28 cellular contexts compared by ENCODE assay signal in the genomic region with DNA sequence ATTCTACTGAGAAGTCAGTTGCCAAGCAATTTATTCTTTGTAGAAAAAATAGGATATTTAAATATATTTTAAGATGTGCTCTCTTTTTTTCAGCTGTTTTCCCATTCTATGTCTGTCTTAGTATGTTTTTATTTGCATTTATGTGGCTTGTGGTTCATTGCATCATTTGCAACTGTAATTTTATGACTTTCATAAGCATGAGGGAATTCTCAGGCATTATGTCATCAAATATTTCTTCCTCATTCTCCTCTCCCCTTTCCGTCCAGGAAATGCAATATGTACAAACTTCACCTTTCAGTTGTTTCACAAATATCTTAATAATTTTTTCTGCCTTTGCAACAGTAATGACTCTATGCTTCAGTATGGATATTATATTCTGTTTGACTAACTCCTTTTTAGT.
A peak's percentile ranks its signal among the peaks of the same experiment; 100 is the strongest.
DNase-seq lines count a peak whose midpoint lies in the region; TF ChIP-seq lines count a peak whose summit lies in the region.
"Had no signal": no experiment of that assay in that cellular context is flagged by ENCODE, and none has a peak within 500 bp of the region (broad histone marks: within the 10 kb centered on the region; RNA-seq: fewer than 3 reads in every experiment).

No MANE protein-coding gene starts in this region.

- H3K4me1 Mint-ChIP-seq in immature natural killer cell (no peaks in the 10 kb centered on the region), mesothelial cell of epicardium (no peaks in the 10 kb centered on the region)
- H3K4me1 Mint-ChIP-seq: stimulated activated effector memory CD8-positive, alpha-beta T cell treated with anti-CD3 and anti-CD28 coated beads, Interleukin-12 subunit alpha, Interleukin-12 subunit beta, amount 100 ng/mL, for 72 hours; WTC11 had no signal

- H3K27ac ChIP-seq in HL-60 (replicated peaks) (peak overlapping the region; percentile 69), mammary epithelial cell (ENCODE audit: insufficient read depth, low read depth, low read length) (no peak overlapping the region), uterus (no peak overlapping the region)
- H3K27ac ChIP-seq: gastroesophageal sphincter, prostate gland, SJSA1, skin epidermis, suprapubic skin had no signal

- H3K4me1 ChIP-seq in mammary epithelial cell (ENCODE audit: insufficient read depth, low read length) (no peaks in the 10 kb centered on the region), skeletal muscle satellite cell (ENCODE audit: control insufficient read depth, insufficient read depth, low read length) (peaks cover 11% of the 10 kb centered on the region), uterus (no peaks in the 10 kb centered on the region)
- H3K4me1 ChIP-seq: gastroesophageal sphincter, HAP-1, prostate gland, SJSA1, suprapubic skin had no signal

- no TSS peak for BruUV-seq in mammary epithelial cell (replicated peaks; lab: Mats Ljungman, UMichigan)

- DNase-seq in HL-60 (ENCODE audit: low read depth in 1 of 2, low spot score in 1 of 2) (peak; percentile 28 to 54), OCI-M1 (lab: John Stamatoyannopoulos, UW) (peak; percentile 58), mammary epithelial cell (peak; percentile 52), uterus (no peak), immature natural killer cell (no peak), mesothelial cell of epicardium (ENCODE audit: low spot score in 2 of 2, unreplicated experiment in 2 of 2) (no peak)
- DNase-seq: activated CD4-positive, alpha-beta T cell treated with anti-CD3 and anti-CD28 coated beads, Interleukin-2, amount 50 U/mL, for 48 hours; activated CD8-positive, alpha-beta memory T cell treated with anti-CD3 and anti-CD28 coated beads, Interleukin-2, amount 50 U/mL, for 48 hours; caudate nucleus; CD4-positive, alpha-beta T cell; NCI-H1092; NCI-H1930; NCI-H226; NCI-H82; stimulated activated CD4-positive, alpha-beta T cell treated with anti-CD3 and anti-CD28 coated beads, Interleukin-2, amount 100 ng/mL, for 24 hours had no signal

- H3K4me2 ChIP-seq in mammary epithelial cell (ENCODE audit: insufficient read depth, low read depth, low read length) (no peak overlapping the region), skeletal muscle satellite cell (ENCODE audit: low read length) (peak overlapping the region; percentile 8)

- H3K4me3 Mint-ChIP-seq in immature natural killer cell (no peak overlapping the region), mesothelial cell of epicardium (no peak overlapping the region)
- H3K4me3 Mint-ChIP-seq: CD4-positive, alpha-beta T cell; stimulated activated effector memory CD8-positive, alpha-beta T cell treated with anti-CD3 and anti-CD28 coated beads, Interleukin-12 subunit alpha, Interleukin-12 subunit beta, amount 100 ng/mL, for 72 hours; T-helper 2 cell treated with Interferon-gamma antibody and Interleukin-4, amounts not matched to agents 5 μg/mL and 100 μg/mL, for 36 hours; WTC11 had no signal

- 50% methylated on average over 1 of the region's 1 CpG for WGBS in mammary epithelial cell (ENCODE audit: low coverage, missing lambda C conversion rate)

- no peak for TF ChIP-seq CTCF in HL-60 (IDR thresholded peaks at IDR 0.05; ENCODE audit: insufficient read depth, low read length)
- TF ChIP-seq CTCF in mammary epithelial cell (conservative IDR thresholded peaks at IDR 0.05 in 1 of 2, IDR thresholded peaks at IDR 0.05 in 1 of 2; ENCODE audit: extremely low read depth in 1 of 2, insufficient read depth in 1 of 2, low read depth in 1 of 2, low read length in 2 of 2) = no peak
- no peak for TF ChIP-seq CTCF in uterus (IDR thresholded peaks at IDR 0.05)
- TF ChIP-seq CTCF in mesothelial cell of epicardium (IDR thresholded peaks at IDR 0.05; ENCODE audit: unreplicated experiment) = no peak

- H3K27ac Mint-ChIP-seq in immature natural killer cell (no peak overlapping the region), mesothelial cell of epicardium (no peak overlapping the region)
- H3K27ac Mint-ChIP-seq: activated T-helper 2 cell treated with anti-CD3 and anti-CD28 coated beads, Interferon-gamma antibody, Interleukin-2, Interleukin-4, amounts not matched to agents 10 μg/mL and 5 μg/mL and 100 μg/mL, durations not matched to agents 14 hours and 24 hours and 36 hours; CD4-positive, alpha-beta T cell; stimulated activated effector memory CD8-positive, alpha-beta T cell treated with anti-CD3 and anti-CD28 coated beads, Interleukin-12 subunit alpha, Interleukin-12 subunit beta, amount 100 ng/mL, for 72 hours; T-helper 2 cell treated with Interferon-gamma antibody and Interleukin-4, amounts not matched to agents 5 μg/mL and 100 μg/mL, for 36 hours; WTC11 had no signal

- H4K20me1 ChIP-seq in mammary epithelial cell (ENCODE audit: insufficient read depth, low read length) = no peaks in the 10 kb centered on the region

- H3K36me3 Mint-ChIP-seq in immature natural killer cell (no peaks in the 10 kb centered on the region), mesothelial cell of epicardium (no peaks in the 10 kb centered on the region)
- H3K36me3 Mint-ChIP-seq: stimulated activated effector memory CD8-positive, alpha-beta T cell treated with anti-CD3 and anti-CD28 coated beads, Interleukin-12 subunit alpha, Interleukin-12 subunit beta, amount 100 ng/mL, for 72 hours; WTC11 had no signal

- H3K9me3 ChIP-seq in mammary epithelial cell (replicated peaks; ENCODE audit: insufficient read depth, low read length) (no peaks in the 10 kb centered on the region), skeletal muscle satellite cell (replicated peaks; ENCODE audit: low read length) (no peaks in the 10 kb centered on the region), uterus (no peaks in the 10 kb centered on the region)
- H3K9me3 ChIP-seq: gastroesophageal sphincter, HAP-1, prostate gland, suprapubic skin had no signal

- CTCF ChIA-PET in mammary epithelial cell (lab: Charles Lee; ENCODE audit: low non-redundant PET) = no interaction called here

- H3K9ac ChIP-seq in mammary epithelial cell (ENCODE audit: insufficient read depth, low read length) = no peak overlapping the region
- no peak overlapping the region for H3K9ac ChIP-seq in skeletal muscle satellite cell (ENCODE audit: low read depth, low read length)

- no peak overlapping the region for H2AFZ ChIP-seq in mammary epithelial cell (ENCODE audit: low read depth, low read length)

- no peak overlapping the region for H3K4me3 ChIP-seq in HL-60 (replicated peaks; ENCODE audit: insufficient read depth, low read length)
- H3K4me3 ChIP-seq in mammary epithelial cell (replicated peaks in 1 of 3; ENCODE audit: insufficient read depth in 1 of 3, low read depth in 2 of 3, low read length in 3 of 3) = no peak overlapping the region
- no peak overlapping the region for H3K4me3 ChIP-seq in skeletal muscle satellite cell (ENCODE audit: low read length)
- H3K4me3 ChIP-seq in uterus = no peak overlapping the region
- H3K4me3 ChIP-seq: gastroesophageal sphincter, HAP-1, K562, lung, prostate gland, SJSA1, skin epidermis, suprapubic skin had no signal

- intact Hi-C loops in mammary epithelial cell (cut with micrococcal nuclease) = no loop called here
- intact Hi-C loops in uterus (cut with DNase I; ENCODE audit: low total_unique reads) = no loop called here

- no peaks in the 10 kb centered on the region for H3K79me2 ChIP-seq in mammary epithelial cell (ENCODE audit: insufficient read depth, low read length)

- H3K27me3 ChIP-seq in HL-60 (ENCODE audit: insufficient read depth, poor library complexity, severe bottlenecking) (no peaks in the 10 kb centered on the region), mammary epithelial cell (ENCODE audit: insufficient read depth, low read length) (no peaks in the 10 kb centered on the region), skeletal muscle satellite cell (ENCODE audit: control insufficient read depth, insufficient read depth, low read length) (no peaks in the 10 kb centered on the region), uterus (no peaks in the 10 kb centered on the region)
- H3K27me3 ChIP-seq: gastroesophageal sphincter, SJSA1, suprapubic skin had no signal

- H3K9me3 Mint-ChIP-seq in immature natural killer cell (peaks cover 0 to 47% (median 19%) of the 10 kb centered on the region in 6 donors), mesothelial cell of epicardium (no peaks in the 10 kb centered on the region)

- dilution Hi-C loops in mammary epithelial cell (cut with HindIII; ENCODE audit: low sequenced_read_pairs) = no loop called here

- no peak for TF ChIP-seq POLR2A in uterus (IDR thresholded peaks at IDR 0.05)

- no peaks in the 10 kb centered on the region for H3K36me3 ChIP-seq in mammary epithelial cell (ENCODE audit: insufficient read depth, low read length)
- H3K36me3 ChIP-seq in skeletal muscle satellite cell (ENCODE audit: insufficient read depth, low read length) = no peaks in the 10 kb centered on the region
- no peaks in the 10 kb centered on the region for H3K36me3 ChIP-seq in uterus
- H3K36me3 ChIP-seq: gastroesophageal sphincter, HAP-1, prostate gland, SJSA1, suprapubic skin had no signal

- H3K27me3 Mint-ChIP-seq in immature natural killer cell (ENCODE audit: low read depth in 3 of 3) = no peaks in the 10 kb centered on the region
- no peaks in the 10 kb centered on the region for H3K27me3 Mint-ChIP-seq in mesothelial cell of epicardium (ENCODE audit: low read depth)
- H3K27me3 Mint-ChIP-seq: CD4-positive, alpha-beta T cell had no signal

- in situ Hi-C loops in mammary epithelial cell (cut with MboI; ENCODE audit: low sequenced_read_pairs in 2 of 2) = no loop called here

Comparison
In these comparisons a context has a peak if more than half of its experiments do, and no peak if none do; other contexts are left out.
1. DNase-seq: peak in HL-60 (2 of 2), OCI-M1 (single experiment) and mammary epithelial cell (single experiment); none in uterus (0 of 2), immature natural killer cell (0 of 3) and mesothelial cell of epicardium (0 of 2).